ENCODE assay signal across 14 cellular contexts in the genomic region with DNA sequence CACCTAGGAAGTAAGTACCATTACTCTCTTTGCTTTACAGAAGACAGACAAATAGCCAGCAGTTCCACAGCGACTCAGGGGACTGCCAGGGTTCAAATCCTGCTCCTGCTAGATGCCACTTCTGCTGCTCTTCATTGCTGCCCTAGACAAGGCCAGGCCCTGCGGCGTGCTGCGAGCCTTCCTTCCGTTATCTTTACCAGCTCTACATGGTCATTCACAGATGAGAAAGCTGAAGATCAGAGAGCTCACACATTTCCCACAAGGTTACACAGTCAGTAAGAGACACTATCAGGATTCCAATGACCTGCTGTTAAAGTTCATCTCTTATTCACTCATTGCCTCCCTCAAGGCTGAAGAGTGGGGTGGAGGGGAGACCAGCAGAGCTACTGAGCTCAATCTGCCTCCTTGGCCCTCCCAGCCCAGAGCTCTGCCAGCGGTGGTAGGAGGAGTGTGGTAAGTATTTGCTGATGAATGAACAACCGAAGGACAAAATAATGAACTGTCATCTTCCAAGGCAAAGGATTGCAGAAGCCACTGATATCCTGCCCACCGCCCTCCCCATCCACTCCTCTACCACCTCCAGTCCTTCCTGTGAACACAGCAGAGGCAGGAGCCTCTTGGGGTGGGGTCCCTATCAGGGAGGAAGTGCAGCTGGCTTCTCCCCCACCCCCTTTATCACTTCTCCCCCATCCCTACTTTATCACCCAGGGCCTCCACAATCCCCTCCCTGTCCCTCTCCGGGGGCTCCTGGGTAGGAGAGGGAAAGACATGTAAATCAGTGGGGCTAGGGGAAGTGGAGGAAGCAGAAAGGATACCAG. TPM values are rescaled to one million over a fixed set of nuclear protein-coding genes. Genes with fewer than 3 reads are reported as not detected.
DNase-seq lines count a peak whose midpoint lies in the region; ATAC-seq, FAIRE-seq and TF ChIP-seq lines count a peak whose summit lies in the region.
"Had no signal": no experiment of that assay in that cellular context is flagged by ENCODE, and none has a peak within 500 bp of the region (broad histone marks: within the 10 kb centered on the region; RNA-seq: fewer than 3 reads in every experiment).

No MANE protein-coding gene starts in this region.

- H3K27me3 ChIP-seq in BLaER1 treated with 17β-estradiol and CSF1 and Interleukin-3, amounts not matched to agents 10 nM and 100 nM, result no peaks in the 10 kb centered on the region
- H3K27me3 ChIP-seq: SJSA1 had no signal

- no peak for TF ChIP-seq CTCF in activated B cell treated with CpG ODN at 0.5 μM for 24 hours (IDR thresholded peaks at IDR 0.05)

- no peaks in the 10 kb centered on the region for H4K20me1 ChIP-seq in BLaER1 treated with 17β-estradiol and CSF1 and Interleukin-3, amounts not matched to agents 10 nM and 100 nM

- no peaks in the 10 kb centered on the region for H3K27me3 Mint-ChIP-seq in activated B cell treated with CpG ODN at 0.5 μM for 24 hours
- no peaks in the 10 kb centered on the region for H3K27me3 Mint-ChIP-seq in naive B cell

- H3K9me3 ChIP-seq in BLaER1 treated with 17β-estradiol and CSF1 and Interleukin-3, amounts not matched to agents 10 nM and 100 nM (replicated peaks in 1 of 11), result no peaks in the 10 kb centered on the region
- H3K9me3 ChIP-seq: SJSA1 had no signal

- H3K9me3 Mint-ChIP-seq in activated B cell treated with CpG ODN at 0.5 μM for 24 hours (no peaks in the 10 kb centered on the region), naive B cell (no peaks in the 10 kb centered on the region)

- peak overlapping the region; percentile 31 to 91 (median 63) for H3K4me2 ChIP-seq in BLaER1 treated with 17β-estradiol and CSF1 and Interleukin-3, amounts not matched to agents 10 nM and 100 nM

- TF ChIP-seq POLR2A in GM12891 (IDR thresholded peaks at IDR 0.05; ENCODE audit: low read depth, low read length), result no peak

- no peak for FAIRE-seq in GM12891 (lab: Jason Lieb, UNC)
- FAIRE-seq: islet of Langerhans had no signal

- peak overlapping the region in 5 of 11 experiments; percentile 3 to 60 (median 44); a peak in 9 of 22 replicates for H3K27ac ChIP-seq in BLaER1 treated with 17β-estradiol and CSF1 and Interleukin-3, amounts not matched to agents 10 nM and 100 nM
- H3K27ac ChIP-seq: SJSA1 had no signal

- no peak overlapping the region for H3K4me3 ChIP-seq in BLaER1 treated with 17β-estradiol and CSF1 and Interleukin-3, amounts not matched to agents 10 nM and 100 nM
- H3K4me3 ChIP-seq: SJSA1 had no signal

- intact Hi-C loops in activated B cell treated with CpG ODN at 0.5 μM for 24 hours (cut with micrococcal nuclease), result no loop called here

- POLR2A ChIA-PET in activated B cell treated with CpG ODN at 0.5 μM for 24 hours (lab: Charles Lee), result interaction anchor here (1.1 to 15.3 kb wide), 6 partner anchors 21 to 127 kb away, joined by 4 to 573 read pairs (median 4); partner anchors contain the start of gene HDAC7

- CTCF ChIA-PET in activated B cell treated with CpG ODN at 0.5 μM for 24 hours (lab: Charles Lee), result interaction anchor here (1.2 to 11.6 kb wide), 8 partner anchors 16 to 90 kb away, joined by 3 to 245 read pairs (median 32); partner anchors contain the start of genes HDAC7 and SLC48A1

- H3K4me1 Mint-ChIP-seq in activated B cell treated with CpG ODN at 0.5 μM for 24 hours (peaks cover 72% of the 10 kb centered on the region), naive B cell (peaks cover 36 to 53% (median 41%) of the 10 kb centered on the region in 3 donors)

- H3K4me3 Mint-ChIP-seq in activated B cell treated with CpG ODN at 0.5 μM for 24 hours (no peak overlapping the region), naive B cell (peak overlapping the region in 1 of 8 donors; percentile 12)

- H3K36me3 Mint-ChIP-seq in activated B cell treated with CpG ODN at 0.5 μM for 24 hours (ENCODE audit: low read depth) (no peaks in the 10 kb centered on the region), naive B cell (no peaks in the 10 kb centered on the region)

- H3K27ac Mint-ChIP-seq in activated B cell treated with CpG ODN at 0.5 μM for 24 hours, result peak overlapping the region; percentile 70
- H3K27ac Mint-ChIP-seq in naive B cell, result peak overlapping the region in 4 of 6 donors; percentile 15 to 76 (median 62)

- no peaks in the 10 kb centered on the region for H3K36me3 ChIP-seq in BLaER1 treated with 17β-estradiol and CSF1 and Interleukin-3, amounts not matched to agents 10 nM and 100 nM
- H3K36me3 ChIP-seq: SJSA1 had no signal

- ATAC-seq in activated B cell treated with CpG ODN at 0.5 μM for 24 hours (ENCODE audit: low read depth) (no peak), naive B cell (ENCODE audit: low read depth in 2 of 2) (no peak), HG02885 (IDR thresholded peaks at IDR 0.05; ENCODE audit: poor library complexity, unreplicated experiment) (no peak)
- ATAC-seq: sciatic nerve had no signal

- H3K9ac ChIP-seq in BLaER1 treated with 17β-estradiol and CSF1 and Interleukin-3, amounts not matched to agents 10 nM and 100 nM, result peak overlapping the region in 2 of 11 experiments; percentile 9 to 39; a peak in 4 of 22 replicates

- peaks cover 41 to 96% (median 59%) of the 10 kb centered on the region in 10 experiments for H3K4me1 ChIP-seq in BLaER1 treated with 17β-estradiol and CSF1 and Interleukin-3, amounts not matched to agents 10 nM and 100 nM

- DNase-seq in GM12891 (ENCODE audit: insufficient read length, low spot score) (no peak), activated B cell treated with CpG ODN at 0.5 μM for 24 hours (no peak), naive B cell (no peak), NCI-H1048 (lab: John Stamatoyannopoulos, UW) (no peak), DMS153 treated with DMSO at 0.1 percent for 48 hours (lab: John Stamatoyannopoulos, UW; ENCODE audit: unreplicated experiment) (no peak), HuH-7.5 (ENCODE audit: low spot score) (no peak)
- DNase-seq: NCI-H1694, NCI-H748 treated with DMSO at 0.1 percent for 48 hours, substantia nigra had no signal

TF ChIP-seq in GM12891, 5 proteins besides CTCF, POLR2A, EP300 and RAD21:
- TF ChIP-seq PAX5 (IDR thresholded peaks at IDR 0.05; ENCODE audit: insufficient read depth, low read length, severe bottlenecking), result no peak
- 0 out of 2 replicates have a peak, but pooled peaks have one; percentile 16 for TF ChIP-seq SPI1 (IDR thresholded peaks at IDR 0.05; ENCODE audit: low read depth, low read length)
- TF ChIP-seq TAF1 (IDR thresholded peaks at IDR 0.05; ENCODE audit: low read depth, low read length), result no peak
- no peak for TF ChIP-seq POU2F2 (IDR thresholded peaks at IDR 0.05; ENCODE audit: low read depth, low read length)
- no peak for TF ChIP-seq POLR2AphosphoS5 (IDR thresholded peaks at IDR 0.05; ENCODE audit: low read depth, low read length)

RNA-seq across cellular contexts. Expression of gene HDAC7, which starts 14.7 kb away (rescaled TPM):
- polyA plus RNA-seq in GM12891 (2012; ENCODE audit: low read depth, missing spikeins), result 25.5 TPM
- total RNA-seq in activated B cell treated with CpG ODN at 0.5 μM for 24 hours, result 103 and 126 TPM in 2 replicates
- 10 to 100 TPM in 1 of 6 donors, 1 to 10 TPM in 5; 4.5 to 17.1 (median 7.0) TPM for polyA plus RNA-seq in naive B cell (ENCODE audit: low read depth in 6 of 6)
